ENCODE assay signal across 8 cellular contexts in the genomic region with DNA sequence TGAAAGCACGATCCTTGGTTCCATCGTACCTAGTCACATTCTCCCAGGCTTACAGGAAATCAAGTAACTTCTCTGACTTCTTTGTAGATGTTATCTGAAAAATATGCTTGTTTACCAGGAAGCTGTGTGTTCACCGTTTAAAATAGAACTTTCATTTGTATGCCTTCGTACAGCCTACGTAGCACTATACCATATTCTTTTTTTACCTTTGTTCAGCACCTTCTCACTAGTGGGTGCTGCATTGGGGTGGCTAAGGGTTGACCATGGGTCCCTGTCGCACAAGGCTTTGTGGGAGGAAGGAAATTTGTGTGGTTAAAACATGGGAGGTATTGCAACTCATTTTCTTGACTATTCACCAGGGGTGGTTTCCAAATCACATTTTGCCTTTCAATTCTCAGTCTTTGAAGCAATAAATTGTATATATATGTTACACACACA. TPM values are rescaled to one million over a fixed set of nuclear protein-coding genes. Genes with fewer than 3 reads are reported as not detected.
DNase-seq lines count a peak whose midpoint lies in the region; ATAC-seq and TF ChIP-seq lines count a peak whose summit lies in the region.

No MANE protein-coding gene starts in this region.

- H3K27me3 ChIP-seq in esophagus squamous epithelium (no peaks in the 10 kb centered on the region), brain microvascular endothelial cell (replicated peaks) (no peaks in the 10 kb centered on the region)

- peaks cover 67% of the 10 kb centered on the region for H3K36me3 Mint-ChIP-seq in activated CD4-positive, alpha-beta T cell treated with anti-CD3 and anti-CD28 coated beads for 36 hours (ENCODE audit: low read depth)

- H3K36me3 ChIP-seq in mucosa of descending colon (ENCODE audit: low read depth), result no peaks in the 10 kb centered on the region
- H3K36me3 ChIP-seq in esophagus squamous epithelium, result peaks cover 0 to 73% (median 4%) of the 10 kb centered on the region in 3 donors
- peaks cover 3% of the 10 kb centered on the region for H3K36me3 ChIP-seq in brain microvascular endothelial cell (replicated peaks)

- peak overlapping the region; percentile 92 for H3K27ac Mint-ChIP-seq in activated CD4-positive, alpha-beta T cell treated with anti-CD3 and anti-CD28 coated beads for 36 hours

- H3K9me3 ChIP-seq in mucosa of descending colon (no peaks in the 10 kb centered on the region), esophagus squamous epithelium (no peaks in the 10 kb centered on the region)

- H3K27me3 Mint-ChIP-seq in activated CD4-positive, alpha-beta T cell treated with anti-CD3 and anti-CD28 coated beads for 36 hours, result no peaks in the 10 kb centered on the region

- no peak overlapping the region for H3K4me3 ChIP-seq in mucosa of descending colon
- H3K4me3 ChIP-seq in esophagus squamous epithelium, result no peak overlapping the region
- no peak overlapping the region for H3K4me3 ChIP-seq in brain microvascular endothelial cell (ENCODE audit: low read depth, low read length)

- CTCF ChIA-PET in activated CD4-positive, alpha-beta T cell treated with anti-CD3 and anti-CD28 coated beads for 36 hours (lab: Charles Lee), result interaction anchor here (0.9 to 1.0 kb wide), 2 partner anchors 8 to 30 kb away, joined by 3 to 4 read pairs; no protein-coding TSS in a partner anchor

- H3K9me3 Mint-ChIP-seq in activated CD4-positive, alpha-beta T cell treated with anti-CD3 and anti-CD28 coated beads for 36 hours (ENCODE audit: low read depth), result peaks cover 4% of the 10 kb centered on the region

- 59 to 77% methylated on average over 6 of the region's 6 CpGs for WGBS in esophagus squamous epithelium, 2 donors

- peak in 1 of 4 donors; percentile 16 for TF ChIP-seq POLR2A in esophagus squamous epithelium (IDR thresholded peaks at IDR 0.05)
- no peak for TF ChIP-seq POLR2A in erythroblast (IDR thresholded peaks at IDR 0.05; ENCODE audit: low read length)

- in situ Hi-C loops in brain microvascular endothelial cell (cut with HindIII; ENCODE audit: low pct_ligation_motif_present, low sequenced_read_pairs), result no loop called here

- peaks cover 83% of the 10 kb centered on the region for H3K4me1 Mint-ChIP-seq in activated CD4-positive, alpha-beta T cell treated with anti-CD3 and anti-CD28 coated beads for 36 hours

- POLR2A ChIA-PET in activated CD4-positive, alpha-beta T cell treated with anti-CD3 and anti-CD28 coated beads for 36 hours (lab: Charles Lee), result interaction anchor here (1.2 kb wide), 1 partner anchor 17 kb away, joined by 5 read pairs; a partner anchor contains a TSS

- H3K27ac ChIP-seq in esophagus squamous epithelium (no peak overlapping the region), brain microvascular endothelial cell (no peak overlapping the region)

- TF ChIP-seq CTCF in mucosa of descending colon (IDR thresholded peaks at IDR 0.05), result no peak
- TF ChIP-seq CTCF in esophagus squamous epithelium (IDR thresholded peaks at IDR 0.05), result no peak
- TF ChIP-seq CTCF in brain microvascular endothelial cell (IDR thresholded peaks at IDR 0.05; ENCODE audit: low read depth, low read length, missing control alignments), result no peak

- DNase-seq in activated CD4-positive, alpha-beta T cell treated with anti-CD3 and anti-CD28 coated beads for 36 hours, result peak; percentile 69
- DNase-seq in mucosa of descending colon (no peak), NCI-H446 (lab: John Stamatoyannopoulos, UW) (no peak), esophagus squamous epithelium (lab: John Stamatoyannopoulos, UW) (no peak), brain microvascular endothelial cell (no peak), erythroblast (lab: John Stamatoyannopoulos, UW) (no peak)

- H3K4me3 Mint-ChIP-seq in activated CD4-positive, alpha-beta T cell treated with anti-CD3 and anti-CD28 coated beads for 36 hours, result peak overlapping the region; percentile 64

- ATAC-seq in GM18502 (IDR thresholded peaks at IDR 0.05; ENCODE audit: poor library complexity, unreplicated experiment), result peak; percentile 97
- ATAC-seq in HG02759 (IDR thresholded peaks at IDR 0.05; ENCODE audit: unreplicated experiment), result peak; percentile 91
- peak; percentile 79 for ATAC-seq in activated CD4-positive, alpha-beta T cell treated with anti-CD3 and anti-CD28 coated beads for 36 hours
- peak; percentile 81 for ATAC-seq in mucosa of descending colon

- no peaks in the 10 kb centered on the region for H3K4me1 ChIP-seq in mucosa of descending colon (ENCODE audit: low read depth)
- peaks cover 2 to 31% (median 20%) of the 10 kb centered on the region in 3 donors for H3K4me1 ChIP-seq in esophagus squamous epithelium

- intact Hi-C loops in activated CD4-positive, alpha-beta T cell treated with anti-CD3 and anti-CD28 coated beads for 36 hours (cut with DNase I, micrococcal nuclease), result loop anchor here (1.0 to 5.0 kb wide), 5 partner anchors 11 to 146 kb away; a partner anchor contains a TSS
- intact Hi-C loops in mucosa of descending colon (cut with DNase I, micrococcal nuclease) (no loop called here), esophagus squamous epithelium (cut with DNase I) (no loop called here)

RNA-seq across cellular contexts. Expression of a gene that starts 16.6 kb away (rescaled TPM):
- total RNA-seq in activated CD4-positive, alpha-beta T cell treated with anti-CD3 and anti-CD28 coated beads for 36 hours, result 10 to 100 TPM; 39.3 to 40.5 TPM
- total RNA-seq in mucosa of descending colon, result 10 to 100 TPM; 19.5 to 23.4 (median 23.1) TPM
- total RNA-seq in esophagus squamous epithelium, result 10 to 100 TPM; 25.2 to 48.6 (median 30.7) TPM

RNA-seq across cellular contexts. Expression of a gene that starts 59.0 kb away (rescaled TPM):
- total RNA-seq in activated CD4-positive, alpha-beta T cell treated with anti-CD3 and anti-CD28 coated beads for 36 hours, result 1 to 10 TPM; 1.3 to 1.6 TPM
- under 1 TPM; 0.06 to 0.95 (median 0.46) TPM for total RNA-seq in mucosa of descending colon
- total RNA-seq in esophagus squamous epithelium, result under 1 TPM in 3 of 4 donors, not detected in 1; 0.13 to 0.94 (median 0.57) TPM

Comparison
In these comparisons a context has a peak if more than half of its experiments do, and no peak if none do; other contexts are left out.
1. intact Hi-C loops: an anchor here in activated CD4-positive, alpha-beta T cell treated with anti-CD3 and anti-CD28 coated beads for 36 hours (1.0 to 5.0 kb wide); none called in mucosa of descending colon and esophagus squamous epithelium.